1 cellular context compared by ENCODE assay signal in genomic region chr1:37862330-37862729, GRCh38.
TF ChIP-seq lines count a peak whose summit lies in the region.

No MANE protein-coding gene starts in this region.

TF ChIP-seq in IMR-90, 13 proteins besides CTCF, POLR2A, EP300 and RAD21 (continued from another document):
- TF ChIP-seq ELK1 (IDR thresholded peaks at IDR 0.05; ENCODE audit: borderline replicate concordance, low read depth, low read length): no peak
- TF ChIP-seq CEBPB (IDR thresholded peaks at IDR 0.05; ENCODE audit: low read depth, low read length): peak; percentile 24; the same call in 1 of the 2 replicates
